Comparison of ENCODE assay signal across 13 cellular contexts in the genomic region with DNA sequence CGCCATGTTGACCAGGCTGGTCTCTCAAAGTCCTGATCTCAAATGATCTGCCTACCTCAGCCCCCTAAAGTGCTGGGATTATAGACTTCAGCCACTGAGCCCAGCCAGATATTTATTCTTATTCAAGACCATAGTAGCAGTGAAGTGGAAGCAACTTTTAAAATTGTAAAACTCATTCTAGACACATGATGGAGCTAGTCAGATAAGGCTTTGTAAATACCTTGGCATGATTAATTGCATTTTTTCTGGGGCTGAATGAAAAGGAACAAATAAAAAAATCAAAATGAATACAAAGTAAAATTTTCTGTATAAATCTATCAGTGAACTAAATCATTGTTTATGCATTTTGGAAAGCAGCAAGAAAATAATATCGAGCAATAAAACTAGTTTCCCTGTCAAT. TPM values are rescaled to one million over a fixed set of nuclear protein-coding genes. Genes with fewer than 3 reads are reported as not detected.
DNase-seq lines count a peak whose midpoint lies in the region; ATAC-seq and TF ChIP-seq lines count a peak whose summit lies in the region.
"Had no signal": no experiment of that assay in that cellular context is flagged by ENCODE, and none has a peak within 500 bp of the region (broad histone marks: within the 10 kb centered on the region; RNA-seq: fewer than 3 reads in every experiment).

No MANE protein-coding gene starts in this region.

- peaks cover 4% of the 10 kb centered on the region for H3K4me1 ChIP-seq in osteoblast (ENCODE audit: insufficient read depth, low read length)

- H3K4me3 ChIP-seq in GM06990 (replicated peaks; ENCODE audit: low read depth, low read length) (no peak overlapping the region), astrocyte of the spinal cord (ENCODE audit: low read depth, low read length) (no peak overlapping the region), osteoblast (ENCODE audit: insufficient read depth, low read length) (no peak overlapping the region)
- H3K4me3 ChIP-seq: vagina had no signal

- TF ChIP-seq CTCF in GM06990 (IDR thresholded peaks at IDR 0.05; ENCODE audit: insufficient read depth, low read length, poor library complexity, severe bottlenecking) (peak; percentile 26), LNCAP (IDR thresholded peaks at IDR 0.05) (peak; percentile 40; the same call in 1 of the 2 replicates), astrocyte of the spinal cord (IDR thresholded peaks at IDR 0.05; ENCODE audit: low read depth, low read length) (peak; percentile 4), osteoblast (IDR thresholded peaks at IDR 0.05; ENCODE audit: extremely low read depth, low read depth, low read length) (peak; percentile 29), natural killer cell (IDR thresholded peaks at IDR 0.05) (no peak)

- no peaks in the 10 kb centered on the region; the same call in 1 of the 2 replicates for H3K36me3 ChIP-seq in GM06990 (ENCODE audit: control insufficient read depth, insufficient read depth, low read length)
- no peaks in the 10 kb centered on the region for H3K36me3 ChIP-seq in osteoblast (ENCODE audit: insufficient read depth, low read length)
- H3K36me3 ChIP-seq: vagina had no signal

- peaks cover 22 to 23% of the 10 kb centered on the region in 2 donors for H3K27me3 Mint-ChIP-seq in natural killer cell (ENCODE audit: low read depth in 2 of 2)

- peaks cover 10% of the 10 kb centered on the region for H3K79me2 ChIP-seq in osteoblast (ENCODE audit: insufficient read depth, low read length)

- DNase-seq in GM06990 (ENCODE audit: extremely low read depth, insufficient read length) (no peak), astrocyte of the spinal cord (ENCODE audit: low read depth, low spot score) (no peak), osteoblast (ENCODE audit: insufficient read length, low spot score, missing footprints) (no peak), AG08396 (ENCODE audit: low spot score) (no peak), natural killer cell (no peak)
- DNase-seq in activated naive CD4-positive, alpha-beta T cell treated with anti-CD3 and anti-CD28 coated beads, Interleukin-2, amount 50 U/mL, for 16 hours = no peak
- DNase-seq: activated naive CD8-positive, alpha-beta T cell treated with anti-CD3 and anti-CD28 coated beads, Interleukin-2, amount 50 U/mL, for 24 hours; effector memory CD4-positive, alpha-beta T cell; KG1; NCI-H510A treated with DMSO at 0.1 percent for 48 hours; small intestine had no signal

- H3K27ac Mint-ChIP-seq in natural killer cell = no peak overlapping the region
- H3K27ac Mint-ChIP-seq: activated naive CD8-positive, alpha-beta T cell treated with anti-CD3 and anti-CD28 coated beads, Interleukin-2, amount 50 U/mL, for 24 hours had no signal

- H4K20me1 ChIP-seq in osteoblast (ENCODE audit: insufficient read depth, low read length) = no peaks in the 10 kb centered on the region

- H3K9me3 ChIP-seq in osteoblast (ENCODE audit: low read depth, low read length) = no peaks in the 10 kb centered on the region
- H3K9me3 ChIP-seq: vagina had no signal

- H3K9me3 Mint-ChIP-seq in natural killer cell = no peaks in the 10 kb centered on the region
- H3K9me3 Mint-ChIP-seq: activated naive CD8-positive, alpha-beta T cell treated with anti-CD3 and anti-CD28 coated beads, Interleukin-2, amount 50 U/mL, for 24 hours had no signal

- H3K36me3 Mint-ChIP-seq in natural killer cell = no peaks in the 10 kb centered on the region

- H3K4me2 ChIP-seq in osteoblast (ENCODE audit: insufficient read depth, low read length) = no peak overlapping the region

- no peak overlapping the region for H3K4me3 Mint-ChIP-seq in natural killer cell
- H3K4me3 Mint-ChIP-seq: activated naive CD8-positive, alpha-beta T cell treated with anti-CD3 and anti-CD28 coated beads, Interleukin-2, amount 50 U/mL, for 24 hours had no signal

- no peak overlapping the region for H3K27ac ChIP-seq in osteoblast (ENCODE audit: low read depth, low read length)
- H3K27ac ChIP-seq: vagina had no signal

- in situ Hi-C loops in astrocyte of the spinal cord (cut with HindIII; ENCODE audit: low sequenced_read_pairs) = no loop called here

- H3K4me1 Mint-ChIP-seq in natural killer cell = peaks cover 11 to 16% of the 10 kb centered on the region in 2 donors

- ATAC-seq in natural killer cell = no peak
- ATAC-seq: activated naive CD8-positive, alpha-beta T cell treated with anti-CD3 and anti-CD28 coated beads, Interleukin-2, amount 50 U/mL, for 24 hours had no signal

- H3K27me3 ChIP-seq in GM06990 (replicated peaks; ENCODE audit: control insufficient read depth, insufficient read depth, low read length) (no peaks in the 10 kb centered on the region), osteoblast (ENCODE audit: insufficient read depth, low read length) (no peaks in the 10 kb centered on the region)
- H3K27me3 ChIP-seq: vagina had no signal

- intact Hi-C loops in natural killer cell (cut with micrococcal nuclease) = no loop called here

- no peak overlapping the region for H2AFZ ChIP-seq in osteoblast (ENCODE audit: low read length)

RNA-seq across cellular contexts. Expression of a gene that starts 4.1 kb away (rescaled TPM):
- total RNA-seq in osteoblast (220 and 336 TPM in 2 replicates), natural killer cell (10 to 100 TPM; 16.1 to 39.4 (median 22.7) TPM)
